ENCODE assay signal across 8 cellular contexts in the genomic region with DNA sequence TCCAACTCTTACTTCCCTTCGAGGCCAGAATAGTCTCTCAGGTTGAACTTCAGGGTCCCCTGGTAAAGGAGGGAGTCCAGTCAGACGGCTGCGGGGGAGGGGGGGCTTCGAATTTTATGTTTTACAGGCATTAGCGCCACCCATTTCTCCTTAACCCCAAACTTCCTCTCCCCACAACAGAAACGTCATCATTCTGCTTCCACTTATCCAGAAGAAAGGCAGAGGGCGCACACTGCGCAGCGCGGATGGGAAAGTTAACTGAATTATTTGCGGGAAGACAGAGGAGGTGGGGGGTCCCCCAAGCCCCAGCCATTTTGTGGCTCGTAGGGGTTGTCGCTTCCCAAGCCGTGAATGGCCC. TPM values are rescaled to one million over a fixed set of nuclear protein-coding genes. Genes with fewer than 3 reads are reported as not detected.
A peak's percentile ranks its signal among the peaks of the same experiment; 100 is the strongest.
DNase-seq lines count a peak whose midpoint lies in the region; FAIRE-seq and TF ChIP-seq lines count a peak whose summit lies in the region.

No MANE protein-coding gene starts in this region.

- H3K27ac ChIP-seq in effector memory CD4-positive, alpha-beta T cell (ENCODE audit: insufficient read depth, low read length, poor library complexity, severe bottlenecking) = peak overlapping the region; percentile 94
- peak overlapping the region; percentile 98 for H3K27ac ChIP-seq in substantia nigra (ENCODE audit: low read depth, low read length, poor library complexity, severe bottlenecking)

- FAIRE-seq in H54 (lab: Jason Lieb, UNC) = no peak

- peaks cover 32% of the 10 kb centered on the region for H3K4me1 ChIP-seq in effector memory CD4-positive, alpha-beta T cell (ENCODE audit: control insufficient read depth, insufficient read depth, low read length, poor library complexity, severe bottlenecking)

- peak; percentile 48 for DNase-seq in ELF-1 (ENCODE audit: low read depth, low spot score)
- peak; percentile 75 for DNase-seq in H54 (ENCODE audit: insufficient read length, low spot score)
- peak; percentile 77 for DNase-seq in NCI-H1105 treated with DMSO at 0.1 percent for 48 hours (lab: John Stamatoyannopoulos, UW)
- DNase-seq in SKM-1 (lab: John Stamatoyannopoulos, UW; ENCODE audit: unreplicated experiment) = peak; percentile 58
- DNase-seq in effector memory CD4-positive, alpha-beta T cell = no peak
- DNase-seq in lung microvascular endothelial cell (ENCODE audit: low read depth in 2 of 2) = peak; percentile 89
- peak in 30 of 49 donors; percentile 52 to 94 (median 82) for DNase-seq in substantia nigra (lab: John Stamatoyannopoulos, UW)
- DNase-seq in activated gamma-delta T cell treated with Interleukin-2 at 50 U/mL for 16 hours = no peak

- H3K27me3 ChIP-seq in effector memory CD4-positive, alpha-beta T cell (replicated peaks; ENCODE audit: control insufficient read depth, insufficient read depth, low read length, poor library complexity, severe bottlenecking) = no peaks in the 10 kb centered on the region

- no peaks in the 10 kb centered on the region for H3K9me3 ChIP-seq in effector memory CD4-positive, alpha-beta T cell (ENCODE audit: control insufficient read depth, low read length)

- peak overlapping the region; percentile 100 for H3K4me3 ChIP-seq in effector memory CD4-positive, alpha-beta T cell (ENCODE audit: insufficient read depth, low read depth, low read length, poor library complexity, severe bottlenecking)

- H3K36me3 ChIP-seq in effector memory CD4-positive, alpha-beta T cell (ENCODE audit: control insufficient read depth, insufficient read depth, low read length) = no peaks in the 10 kb centered on the region

- no peak for TF ChIP-seq POLR2A in H54 (IDR thresholded peaks at IDR 0.05; ENCODE audit: low read depth, low read length)

RNA-seq across cellular contexts. Expression of a gene that starts 0.5 kb away (rescaled TPM):
- total RNA-seq in lung microvascular endothelial cell = 92.6 and 136 TPM in 2 replicates

RNA-seq across cellular contexts. Expression of a gene that starts 30.1 kb away (rescaled TPM):
- under 0.01 and 0.22 TPM in 2 replicates for total RNA-seq in lung microvascular endothelial cell

Comparison
In these comparisons a context has a peak if more than half of its experiments do, and no peak if none do; other contexts are left out.
1. DNase-seq: peak in ELF-1 (single experiment), H54 (single experiment), NCI-H1105 treated with DMSO at 0.1 percent for 48 hours (single experiment), SKM-1 (single experiment), lung microvascular endothelial cell (2 of 2) and substantia nigra (30 of 49); none in effector memory CD4-positive, alpha-beta T cell (0 of 3) and activated gamma-delta T cell treated with Interleukin-2 at 50 U/mL for 16 hours (single experiment).